ENCODE assay signal across 8 cellular contexts in genomic region chr5:80275347-80275746, GRCh38. TPM values are rescaled to one million over a fixed set of nuclear protein-coding genes. Genes with fewer than 3 reads are reported as not detected.
A peak's percentile ranks its signal among the peaks of the same experiment; 100 is the strongest.
DNase-seq lines count a peak whose midpoint lies in the region; ATAC-seq, FAIRE-seq and TF ChIP-seq lines count a peak whose summit lies in the region.

No MANE protein-coding gene starts in this region.

- dilution Hi-C loops in keratinocyte (cut with MboI; ENCODE audit: extremely low pct_ligation_motif_present, low sequenced_read_pairs), result no loop called here

- RAD21 ChIA-PET in HCT116 (lab: Charles Lee; ENCODE audit: low non-redundant PET in 1 of 2, low total read pairs in 2 of 2, uncharacterized antibody in 2 of 2, unreplicated experiment in 2 of 2), result interaction anchor here (0.6 to 1.6 kb wide), 4 partner anchors 33 to 183 kb away, joined by 3 to 4 read pairs (median 4); no protein-coding TSS in a partner anchor

- H3K27ac ChIP-seq in HCT116 (ENCODE audit: low read depth, low read length), result no peak overlapping the region
- no peak overlapping the region for H3K27ac ChIP-seq in keratinocyte (ENCODE audit: control insufficient read depth, insufficient read depth, low read length)

- no peak overlapping the region for H3K9ac ChIP-seq in HCT116 (ENCODE audit: low read length)
- H3K9ac ChIP-seq in keratinocyte (ENCODE audit: control insufficient read depth, extremely low read depth, insufficient read depth, low read length), result no peak overlapping the region

- no peaks in the 10 kb centered on the region for H3K36me3 ChIP-seq in Caco-2 (ENCODE audit: control insufficient read depth, insufficient read depth, low read length)
- no peaks in the 10 kb centered on the region for H3K36me3 ChIP-seq in HCT116 (ENCODE audit: control insufficient read depth in 1 of 2, insufficient read depth in 2 of 2, low read length in 2 of 2)
- H3K36me3 ChIP-seq in keratinocyte (ENCODE audit: control insufficient read depth in 2 of 2, extremely low read depth in 1 of 2, insufficient read depth in 2 of 2, low read length in 2 of 2), result no peaks in the 10 kb centered on the region

- DNase-seq in Caco-2, result peak in 1 of 2 experiments; percentile 43
- no peak for DNase-seq in HCT116 (ENCODE audit: low read depth, low spot score)
- peak; percentile 53 for DNase-seq in activated CD8-positive, alpha-beta T cell treated with anti-CD3 and anti-CD28 coated beads for 36 hours
- DNase-seq in keratinocyte (ENCODE audit: low read depth, low spot score), result no peak
- DNase-seq in T-helper 9 cell, result no peak
- DNase-seq in cerebellum (ENCODE audit: low spot score), result no peak
- no peak for DNase-seq in lower leg skin (ENCODE audit: low spot score in 2 of 2)
- DNase-seq in islet precursor cell, result no peak

- H3K9me3 ChIP-seq in Caco-2 (no peaks in the 10 kb centered on the region), HCT116 (ENCODE audit: control insufficient read depth in 1 of 2, insufficient read depth in 1 of 2, low read depth in 1 of 2, low read length in 2 of 2) (no peaks in the 10 kb centered on the region), keratinocyte (ENCODE audit: control insufficient read depth, low read depth, low read length) (no peaks in the 10 kb centered on the region)

- H3K4me2 ChIP-seq in HCT116 (ENCODE audit: low read length), result no peak overlapping the region
- no peak overlapping the region for H3K4me2 ChIP-seq in keratinocyte (ENCODE audit: control insufficient read depth, extremely low read depth, insufficient read depth, low read depth, low read length)

- no peak overlapping the region for H3K4me3 Mint-ChIP-seq in Caco-2 (ENCODE audit: unreplicated experiment)
- no peak overlapping the region for H3K4me3 Mint-ChIP-seq in activated CD8-positive, alpha-beta T cell treated with anti-CD3 and anti-CD28 coated beads for 36 hours

- no peak for FAIRE-seq in keratinocyte (lab: Jason Lieb, UNC)

- H3K27ac Mint-ChIP-seq in Caco-2 (ENCODE audit: unreplicated experiment), result no peak overlapping the region
- peak overlapping the region; percentile 36 for H3K27ac Mint-ChIP-seq in activated CD8-positive, alpha-beta T cell treated with anti-CD3 and anti-CD28 coated beads for 36 hours

- ATAC-seq in HCT116, result peak; percentile 74
- ATAC-seq in activated CD8-positive, alpha-beta T cell treated with anti-CD3 and anti-CD28 coated beads for 36 hours, result peak; percentile 73

- H3K9me2 ChIP-seq in HCT116 (ENCODE audit: insufficient read depth), result no peaks in the 10 kb centered on the region

- 80 to 82% methylated on average over 2 of the region's 2 CpGs for WGBS in lower leg skin, 2 donors

- H3K27me3 ChIP-seq in Caco-2 (replicated peaks; ENCODE audit: control insufficient read depth, insufficient read depth, low read length), result no peaks in the 10 kb centered on the region
- no peaks in the 10 kb centered on the region for H3K27me3 ChIP-seq in HCT116 (ENCODE audit: insufficient read depth, low read length)
- no peaks in the 10 kb centered on the region for H3K27me3 ChIP-seq in keratinocyte (ENCODE audit: control insufficient read depth, extremely low read depth, insufficient read depth, low read length)

- H3K36me3 Mint-ChIP-seq in Caco-2 (ENCODE audit: insufficient read depth, unreplicated experiment), result no peaks in the 10 kb centered on the region
- no peaks in the 10 kb centered on the region for H3K36me3 Mint-ChIP-seq in activated CD8-positive, alpha-beta T cell treated with anti-CD3 and anti-CD28 coated beads for 36 hours (ENCODE audit: low read depth)

- no peaks in the 10 kb centered on the region for H3K4me1 ChIP-seq in Caco-2
- no peaks in the 10 kb centered on the region for H3K4me1 ChIP-seq in HCT116 (ENCODE audit: control insufficient read depth in 1 of 2, insufficient read depth in 2 of 2, low read length in 2 of 2)
- H3K4me1 ChIP-seq in keratinocyte (ENCODE audit: control insufficient read depth, extremely low read depth, insufficient read depth, low read length), result no peaks in the 10 kb centered on the region

- TF ChIP-seq CTCF in Caco-2 (IDR thresholded peaks at IDR 0.05; ENCODE audit: insufficient read depth in 1 of 2, low read depth in 1 of 2, low read length in 1 of 2, severe bottlenecking in 1 of 2, unreplicated experiment in 1 of 2) (peak; percentile 53 to 62), HCT116 (IDR thresholded peaks at IDR 0.05 in 2 of 3, conservative IDR thresholded peaks at IDR 0.05 in 1 of 3; ENCODE audit: borderline replicate concordance in 1 of 3, insufficient read depth in 1 of 3, low read depth in 2 of 3, low read length in 2 of 3) (peak; percentile 58 to 79 (median 66)), keratinocyte (optimal IDR thresholded peaks at IDR 0.05 in 1 of 3, IDR thresholded peaks at IDR 0.05 in 1 of 3, conservative IDR thresholded peaks at IDR 0.05 in 1 of 3; ENCODE audit: extremely low read depth in 1 of 3, insufficient read depth in 2 of 3, low read length in 3 of 3) (peak; percentile 24 to 46 (median 36)), lower leg skin (IDR thresholded peaks at IDR 0.05) (no peak)
- TF ChIP-seq CTCF in activated CD8-positive, alpha-beta T cell treated with anti-CD3 and anti-CD28 coated beads for 36 hours (IDR thresholded peaks at IDR 0.05), result peak; percentile 56

- H3K9me1 ChIP-seq in keratinocyte (ENCODE audit: control insufficient read depth, extremely low read depth, insufficient read depth, low read length), result no peaks in the 10 kb centered on the region

- intact Hi-C loops in Caco-2 (cut with micrococcal nuclease; ENCODE audit: unreplicated experiment), result loop anchor here (1.0 to 2.0 kb wide), 3 partner anchors 71 to 184 kb away; no protein-coding TSS in a partner anchor
- intact Hi-C loops in HCT116 (cut with micrococcal nuclease), result loop anchor here (1.0 kb wide), 1 partner anchor 184 kb away; no protein-coding TSS in a partner anchor
- intact Hi-C loops in activated CD8-positive, alpha-beta T cell treated with anti-CD3 and anti-CD28 coated beads for 36 hours (cut with micrococcal nuclease), result loop anchor here (2.0 kb wide), 1 partner anchor 185 kb away; no protein-coding TSS in a partner anchor
- intact Hi-C loops in lower leg skin (cut with DNase I; ENCODE audit: low total_unique reads), result loop anchor here (10.0 kb wide), 1 partner anchor 181 kb away; no protein-coding TSS in a partner anchor

- TF ChIP-seq POLR2A in HCT116 (IDR thresholded peaks at IDR 0.05; ENCODE audit: borderline replicate concordance, extremely low read depth, insufficient read depth, insufficient read length) (no peak), lower leg skin (IDR thresholded peaks at IDR 0.05) (no peak)

- no peaks in the 10 kb centered on the region for H3K79me2 ChIP-seq in HCT116 (ENCODE audit: insufficient read depth, low read length)
- H3K79me2 ChIP-seq in keratinocyte (ENCODE audit: control insufficient read depth, insufficient read depth, low read length), result no peaks in the 10 kb centered on the region

- H3K27me3 Mint-ChIP-seq in Caco-2 (ENCODE audit: insufficient read depth, unreplicated experiment), result no peaks in the 10 kb centered on the region
- H3K27me3 Mint-ChIP-seq in activated CD8-positive, alpha-beta T cell treated with anti-CD3 and anti-CD28 coated beads for 36 hours, result no peaks in the 10 kb centered on the region

- peak; percentile 92 for TF ChIP-seq RAD21 in HCT116 (IDR thresholded peaks at IDR 0.05; ENCODE audit: low read depth)

- H2AFZ ChIP-seq in HCT116 (ENCODE audit: low read depth, low read length, poor library complexity, severe bottlenecking) (peak overlapping the region; percentile 22), keratinocyte (ENCODE audit: control insufficient read depth, low read length) (no peak overlapping the region)

- H3K4me3 ChIP-seq in Caco-2 (ENCODE audit: low read depth, low read length) (no peak overlapping the region), HCT116 (replicated peaks in 1 of 2; ENCODE audit: low read depth in 1 of 2, low read length in 2 of 2) (no peak overlapping the region), keratinocyte (ENCODE audit: control insufficient read depth in 2 of 3, extremely low read depth in 1 of 3, insufficient read depth in 2 of 3, low read depth in 1 of 3, low read length in 3 of 3) (no peak overlapping the region), lower leg skin (ENCODE audit: low read depth, poor library complexity, severe bottlenecking) (no peak overlapping the region)

- H4K20me1 ChIP-seq in HCT116 (ENCODE audit: insufficient read depth), result no peaks in the 10 kb centered on the region
- H4K20me1 ChIP-seq in keratinocyte (ENCODE audit: control insufficient read depth, extremely low read depth, insufficient read depth, low read length), result no peaks in the 10 kb centered on the region

- CTCF ChIA-PET in Caco-2 (lab: Charles Lee) (interaction anchor here (1.4 kb wide), 1 partner anchor 183 kb away, joined by 11 read pairs; no protein-coding TSS in a partner anchor), HCT116 (lab: Charles Lee) (interaction anchor here (0.7 to 1.9 kb wide), 3 partner anchors 83 to 418 kb away, joined by 3 to 16 read pairs (median 3); no protein-coding TSS in a partner anchor)
- CTCF ChIA-PET in activated CD8-positive, alpha-beta T cell treated with anti-CD3 and anti-CD28 coated beads for 36 hours (lab: Charles Lee), result interaction anchor here (0.8 to 15.7 kb wide), 14 partner anchors 8 to 192 kb away, joined by 3 to 104 read pairs (median 3); partner anchors contain the start of gene SERINC5

- no peaks in the 10 kb centered on the region for H3K9me3 Mint-ChIP-seq in Caco-2 (ENCODE audit: unreplicated experiment)
- H3K9me3 Mint-ChIP-seq in activated CD8-positive, alpha-beta T cell treated with anti-CD3 and anti-CD28 coated beads for 36 hours, result no peaks in the 10 kb centered on the region

- POLR2A ChIA-PET in Caco-2 (lab: Charles Lee), result no interaction called here
- POLR2A ChIA-PET in HCT116 (lab: Charles Lee), result no interaction called here
- POLR2A ChIA-PET in activated CD8-positive, alpha-beta T cell treated with anti-CD3 and anti-CD28 coated beads for 36 hours (lab: Charles Lee), result interaction anchor here (1.4 kb wide), 1 partner anchor 18 kb away, joined by 4 read pairs; no protein-coding TSS in a partner anchor

- peaks cover 7% of the 10 kb centered on the region for H3K4me1 Mint-ChIP-seq in Caco-2 (ENCODE audit: low read depth, unreplicated experiment)
- peaks cover 17% of the 10 kb centered on the region for H3K4me1 Mint-ChIP-seq in activated CD8-positive, alpha-beta T cell treated with anti-CD3 and anti-CD28 coated beads for 36 hours (ENCODE audit: low read depth)

- BruUV-seq in Caco-2 (replicated peaks; lab: Mats Ljungman, UMichigan) (no TSS peak), HCT116 (replicated peaks; lab: Mats Ljungman, UMichigan) (no TSS peak)

RNA-seq across cellular contexts. Expression of gene SERINC5, which starts 19.5 kb away (rescaled TPM):
- total RNA-seq in Caco-2 (2022) (225 and 226 TPM in 2 replicates), HCT116 (2021; ENCODE audit: unreplicated experiment) (39.3 TPM), cerebellum (30.7 TPM), lower leg skin (10 to 100 TPM; 49.6 to 61.4 (median 56.3) TPM)
- polyA plus RNA-seq in HCT116 (2012), result 13.5 and 15.3 TPM in 2 replicates
- total RNA-seq in activated CD8-positive, alpha-beta T cell treated with anti-CD3 and anti-CD28 coated beads for 36 hours, result 10 to 100 TPM; 32.4 to 33.1 TPM
- polyA plus RNA-seq in keratinocyte, result 20.0 to 22.8 TPM (median 22.2 TPM) in 3 replicates
- 14.2 TPM for polyA plus RNA-seq in keratinocyte (2011; ENCODE audit: low read depth)
- polyA plus RNA-seq in keratinocyte (2011; cell fraction: cytosol; rRNA removed), result 8.4 and 11.9 TPM in 2 replicates
- polyA plus RNA-seq in keratinocyte (2011; cell fraction: nucleus; rRNA removed), result 31.3 and 36.7 TPM in 2 replicates
- 16.0 and 23.2 TPM in 2 replicates for polyA plus RNA-seq in keratinocyte (2012; ENCODE audit: low replicate concordance)
- 42.2 to 70.6 TPM (median 59.9 TPM) in 3 replicates for polyA minus RNA-seq in keratinocyte
- 33.2 TPM for polyA minus RNA-seq in keratinocyte (2011; cell fraction: cytosol; rRNA and poly(A)+ RNA removed)
- 62.6 and 99.0 TPM in 2 replicates for polyA minus RNA-seq in keratinocyte (2011; cell fraction: nucleus; rRNA and poly(A)+ RNA removed)

RNA-seq across cellular contexts. Expression of gene SPZ1, which starts 44.5 kb away (rescaled TPM):
- total RNA-seq in Caco-2 (2022) (not detected in 2 replicates), HCT116 (2021; ENCODE audit: unreplicated experiment) (not detected), cerebellum (not detected), lower leg skin (not detected)
- polyA plus RNA-seq in HCT116 (2012), result not detected in 2 replicates
- total RNA-seq in activated CD8-positive, alpha-beta T cell treated with anti-CD3 and anti-CD28 coated beads for 36 hours, result not detected
- not detected in 3 replicates for polyA plus RNA-seq in keratinocyte
- not detected for polyA plus RNA-seq in keratinocyte (2011; ENCODE audit: low read depth)
- polyA plus RNA-seq in keratinocyte (2011; cell fraction: cytosol; rRNA removed), result not detected in 2 replicates
- not detected in 2 replicates for polyA plus RNA-seq in keratinocyte (2011; cell fraction: nucleus; rRNA removed)
- polyA plus RNA-seq in keratinocyte (2012; ENCODE audit: low replicate concordance), result not detected in 2 replicates
- not detected in 3 replicates for polyA minus RNA-seq in keratinocyte
- not detected for polyA minus RNA-seq in keratinocyte (2011; cell fraction: cytosol; rRNA and poly(A)+ RNA removed)
- not detected in 2 replicates for polyA minus RNA-seq in keratinocyte (2011; cell fraction: nucleus; rRNA and poly(A)+ RNA removed)

Comparison
In these comparisons a context has a peak if more than half of its experiments do, and no peak if none do; other contexts are left out.
1. CTCF ChIP-seq: peak in Caco-2 (2 of 2), HCT116 (3 of 3), activated CD8-positive, alpha-beta T cell treated with anti-CD3 and anti-CD28 coated beads for 36 hours (single experiment) and keratinocyte (3 of 3); none in lower leg skin (0 of 3).